Comparison of ENCODE assay signal across 18 cellular contexts in genomic region chr4:4663028-4663427, GRCh38.
DNase-seq lines count a peak whose midpoint lies in the region; ATAC-seq, FAIRE-seq and TF ChIP-seq lines count a peak whose summit lies in the region.
"Had no signal": no experiment of that assay in that cellular context is flagged by ENCODE, and none has a peak within 500 bp of the region (broad histone marks: within the 10 kb centered on the region; RNA-seq: fewer than 3 reads in every experiment).

No MANE protein-coding gene starts in this region.

- no peaks in the 10 kb centered on the region for H3K79me2 ChIP-seq in GM23248 (ENCODE audit: insufficient read depth)
- no peaks in the 10 kb centered on the region for H3K79me2 ChIP-seq in PC-3 (ENCODE audit: low read length)
- H3K79me2 ChIP-seq in endothelial cell of umbilical vein (ENCODE audit: control insufficient read depth, insufficient read depth, low read length): no peaks in the 10 kb centered on the region
- no peaks in the 10 kb centered on the region for H3K79me2 ChIP-seq in osteoblast (ENCODE audit: insufficient read depth, low read length)
- H3K79me2 ChIP-seq in PC-9 (ENCODE audit: low read depth): no peaks in the 10 kb centered on the region

- DNase-seq in GM23248 (peak; percentile 53), PC-3 (peak; percentile 78), endothelial cell of umbilical vein (ENCODE audit: low read depth, low spot score) (peak; percentile 7), osteoblast (ENCODE audit: insufficient read length, low spot score, missing footprints) (peak; percentile 87), RWPE1 (ENCODE audit: low spot score) (no peak), PC-9 (no peak), posterior vena cava (ENCODE audit: low spot score) (no peak)
- no peak for DNase-seq in stimulated activated naive CD4-positive, alpha-beta T cell (lab: John Stamatoyannopoulos, UW)
- DNase-seq: CD8-positive, alpha-beta memory T cell; DMS 273 treated with DMSO at 0.1 percent for 48 hours; NCI-H187 treated with DMSO at 0.1 percent for 48 hours; T-cell had no signal

- H3K9ac ChIP-seq in GM23248 (no peak overlapping the region), PC-3 (ENCODE audit: low read length) (no peak overlapping the region; the same call in 1 of the 2 replicates), endothelial cell of umbilical vein (replicated peaks; ENCODE audit: extremely low read depth, insufficient read depth, low read length) (no peak overlapping the region)
- H3K9ac ChIP-seq: BLaER1 had no signal

- H3K4me1 ChIP-seq in GM23248 (ENCODE audit: insufficient read depth): peaks cover 34% of the 10 kb centered on the region
- H3K4me1 ChIP-seq in PC-3 (ENCODE audit: insufficient read depth, low read length): peaks cover 33% of the 10 kb centered on the region
- peaks cover 11% of the 10 kb centered on the region for H3K4me1 ChIP-seq in endothelial cell of umbilical vein (ENCODE audit: control insufficient read depth, extremely low read depth, insufficient read depth, low read length)
- H3K4me1 ChIP-seq in osteoblast (ENCODE audit: insufficient read depth, low read length): peaks cover 27% of the 10 kb centered on the region
- peaks cover 32% of the 10 kb centered on the region for H3K4me1 ChIP-seq in PC-9 (replicated peaks; ENCODE audit: insufficient read depth)
- H3K4me1 ChIP-seq: BLaER1 had no signal

- H2AFZ ChIP-seq in GM23248 (no peak overlapping the region), PC-3 (ENCODE audit: low read length) (no peak overlapping the region), endothelial cell of umbilical vein (ENCODE audit: low read depth, low read length) (no peak overlapping the region), osteoblast (ENCODE audit: low read length) (no peak overlapping the region), PC-9 (no peak overlapping the region)

- H3K9me1 ChIP-seq in endothelial cell of umbilical vein (replicated peaks; ENCODE audit: control insufficient read depth, extremely low read depth, insufficient read depth, low read length): no peaks in the 10 kb centered on the region

- H3K4me2 ChIP-seq in GM23248 (ENCODE audit: unreplicated experiment): no peak overlapping the region
- peak overlapping the region; percentile 42 for H3K4me2 ChIP-seq in PC-3 (ENCODE audit: low read length)
- no peak overlapping the region for H3K4me2 ChIP-seq in endothelial cell of umbilical vein (ENCODE audit: insufficient read depth, low read length)
- peak overlapping the region; percentile 68 for H3K4me2 ChIP-seq in osteoblast (ENCODE audit: insufficient read depth, low read length)
- no peak overlapping the region for H3K4me2 ChIP-seq in PC-9
- H3K4me2 ChIP-seq: BLaER1 had no signal

- BruUV-seq in PC-3 (replicated peaks; lab: Mats Ljungman, UMichigan) (no TSS peak), endothelial cell of umbilical vein (replicated peaks; lab: Mats Ljungman, UMichigan) (no TSS peak), PC-9 (replicated peaks; lab: Mats Ljungman, UMichigan) (no TSS peak)

- no peak for TF ChIP-seq POLR2A in endothelial cell of umbilical vein (IDR thresholded peaks at IDR 0.05; ENCODE audit: low read depth, low read length)

- CTCF ChIA-PET in PC-3 (lab: Charles Lee): interaction anchor here (0.5 kb wide), 1 partner anchor 195 kb away, joined by 5 read pairs; no protein-coding TSS in a partner anchor
- CTCF ChIA-PET in endothelial cell of umbilical vein (lab: Charles Lee): interaction anchor here (1.0 kb wide), 1 partner anchor 15 kb away, joined by 3 read pairs; no protein-coding TSS in a partner anchor
- CTCF ChIA-PET in RWPE1 (lab: Yijun Ruan, JAX): no interaction called here
- CTCF ChIA-PET in PC-9 (lab: Charles Lee): no interaction called here

- in situ Hi-C loops in GM23248 (cut with MboI): no loop called here

- no peaks in the 10 kb centered on the region for H3K9me2 ChIP-seq in GM23248 (ENCODE audit: insufficient read depth)
- no peaks in the 10 kb centered on the region for H3K9me2 ChIP-seq in PC-3 (replicated peaks; ENCODE audit: low read length)
- H3K9me2 ChIP-seq in PC-9 (ENCODE audit: insufficient read depth): no peaks in the 10 kb centered on the region

- 93 to 96% methylated on average over 10 of the region's 10 CpGs for WGBS in GM23248 (ENCODE audit: low coverage in 1 of 2, low lambda C conversion rate in 2 of 2, missing lambda C conversion rate in 2 of 2), 2 experiments

- H3F3A ChIP-seq in GM23248 (ENCODE audit: insufficient read depth) (peaks cover 33% of the 10 kb centered on the region), PC-3 (ENCODE audit: low read length, unreplicated experiment) (no peaks in the 10 kb centered on the region), PC-9 (ENCODE audit: insufficient read depth, low read depth) (peaks cover 9% of the 10 kb centered on the region; the same call in 1 of the 2 replicates)

- H3K9me3 ChIP-seq in GM23248 (ENCODE audit: low read depth) (no peaks in the 10 kb centered on the region), PC-3 (ENCODE audit: low read length) (no peaks in the 10 kb centered on the region), endothelial cell of umbilical vein (replicated peaks; ENCODE audit: control insufficient read depth, insufficient read depth, low read length) (no peaks in the 10 kb centered on the region), osteoblast (ENCODE audit: low read depth, low read length) (no peaks in the 10 kb centered on the region), PC-9 (ENCODE audit: insufficient read depth, low read depth) (no peaks in the 10 kb centered on the region)
- H3K9me3 ChIP-seq: BLaER1 had no signal

- H4K20me1 ChIP-seq in GM23248 (ENCODE audit: insufficient read depth) (no peaks in the 10 kb centered on the region), PC-3 (ENCODE audit: low read length) (no peaks in the 10 kb centered on the region), endothelial cell of umbilical vein (replicated peaks; ENCODE audit: control insufficient read depth, extremely low read depth, insufficient read depth, low read length) (no peaks in the 10 kb centered on the region), osteoblast (ENCODE audit: insufficient read depth, low read length) (no peaks in the 10 kb centered on the region), PC-9 (ENCODE audit: insufficient read depth) (no peaks in the 10 kb centered on the region)
- H4K20me1 ChIP-seq: BLaER1 had no signal

- no peak overlapping the region for H3K27ac ChIP-seq in GM23248
- H3K27ac ChIP-seq in PC-3 (ENCODE audit: low read length): peak overlapping the region; percentile 68
- no peak overlapping the region for H3K27ac ChIP-seq in endothelial cell of umbilical vein (ENCODE audit: insufficient read depth, low read depth, low read length)
- no peak overlapping the region for H3K27ac ChIP-seq in osteoblast (ENCODE audit: low read depth, low read length)
- no peak overlapping the region for H3K27ac ChIP-seq in RWPE1
- no peak overlapping the region for H3K27ac ChIP-seq in PC-9
- H3K27ac ChIP-seq: BLaER1 had no signal

- dilution Hi-C loops in endothelial cell of umbilical vein (cut with MboI; ENCODE audit: extremely low pct_ligation_motif_present, low sequenced_read_pairs): no loop called here

- H3K27me3 ChIP-seq in GM23248 (replicated peaks; ENCODE audit: insufficient read depth) (no peaks in the 10 kb centered on the region), PC-3 (ENCODE audit: low read length) (no peaks in the 10 kb centered on the region), endothelial cell of umbilical vein (ENCODE audit: control insufficient read depth in 2 of 2, insufficient read depth in 2 of 2, low read length in 2 of 2) (peaks cover 0 to 4% of the 10 kb centered on the region in 2 experiments), osteoblast (ENCODE audit: insufficient read depth, low read length) (peaks cover 23% of the 10 kb centered on the region), PC-9 (ENCODE audit: insufficient read depth, low read depth) (no peaks in the 10 kb centered on the region)
- H3K27me3 ChIP-seq: BLaER1 had no signal

- TF ChIP-seq CTCF in PC-3 (conservative IDR thresholded peaks at IDR 0.05; ENCODE audit: low read depth, low read length): no peak
- TF ChIP-seq CTCF in endothelial cell of umbilical vein (IDR thresholded peaks at IDR 0.05; ENCODE audit: extremely low read depth in 1 of 2, insufficient read depth in 1 of 2, low read depth in 1 of 2, low read length in 2 of 2): no peak
- TF ChIP-seq CTCF in osteoblast (IDR thresholded peaks at IDR 0.05; ENCODE audit: extremely low read depth, low read depth, low read length): no peak
- no peak for TF ChIP-seq CTCF in RWPE1 (conservative IDR thresholded peaks at IDR 0.05; ENCODE audit: low read depth)
- no peak for TF ChIP-seq CTCF in PC-9 (conservative IDR thresholded peaks at IDR 0.05)

- H3K4me3 ChIP-seq in GM23248 (no peak overlapping the region), PC-3 (ENCODE audit: low read length) (no peak overlapping the region), endothelial cell of umbilical vein (replicated peaks in 1 of 3; ENCODE audit: insufficient read depth in 1 of 3, low read depth in 1 of 3, low read length in 3 of 3) (no peak overlapping the region), osteoblast (ENCODE audit: insufficient read depth, low read length) (peak overlapping the region; percentile 24), PC-9 (no peak overlapping the region)
- H3K4me3 ChIP-seq: BLaER1, GM12878, K562 had no signal

- intact Hi-C loops in PC-3 (cut with micrococcal nuclease) (loop anchor here (5.0 to 10.0 kb wide), 2 partner anchors 118 to 194 kb away; partner anchors contain the start of genes MSX1 and STX18), endothelial cell of umbilical vein (cut with micrococcal nuclease) (loop anchor here (10.0 kb wide), 1 partner anchor 202 kb away; no protein-coding TSS in a partner anchor), PC-9 (cut with micrococcal nuclease; ENCODE audit: unreplicated experiment) (no loop called here), posterior vena cava (cut with DNase I) (no loop called here)

- H3K36me3 ChIP-seq in GM23248 (ENCODE audit: low read depth) (no peaks in the 10 kb centered on the region), PC-3 (ENCODE audit: low read depth, low read length) (no peaks in the 10 kb centered on the region), endothelial cell of umbilical vein (ENCODE audit: control insufficient read depth in 2 of 2, extremely low read depth in 1 of 2, insufficient read depth in 2 of 2, low read length in 2 of 2) (no peaks in the 10 kb centered on the region), osteoblast (ENCODE audit: insufficient read depth, low read length) (no peaks in the 10 kb centered on the region), PC-9 (ENCODE audit: low read depth) (no peaks in the 10 kb centered on the region)
- H3K36me3 ChIP-seq: BLaER1 had no signal

- POLR2A ChIA-PET in PC-3 (lab: Charles Lee; ENCODE audit: unreplicated experiment): no interaction called here
- POLR2A ChIA-PET in endothelial cell of umbilical vein (lab: Charles Lee): interaction anchor here (0.7 kb wide), 1 partner anchor 252 kb away, joined by 7 read pairs; no protein-coding TSS in a partner anchor
- POLR2A ChIA-PET in RWPE1 (lab: Yijun Ruan, JAX; ENCODE audit: low non-redundant PET): no interaction called here
- POLR2A ChIA-PET in PC-9 (lab: Charles Lee; ENCODE audit: unreplicated experiment): no interaction called here

- no peak for FAIRE-seq in endothelial cell of umbilical vein (lab: Jason Lieb, UNC)
- FAIRE-seq: GM12878, GM19239, HTR-8/SVneo, K562 had no signal

- ATAC-seq in PC-3: peak; percentile 63
- ATAC-seq: GM12878, HCT116, K562, T-cell had no signal

TF ChIP-seq in endothelial cell of umbilical vein, 7 proteins besides CTCF, POLR2A, EP300 and RAD21 (continues in another document):
- TF ChIP-seq POLR2AphosphoS5 (IDR thresholded peaks at IDR 0.05; ENCODE audit: insufficient read depth, low read depth, low read length): no peak

Comparison
In these comparisons a context has a peak if more than half of its experiments do, and no peak if none do; other contexts are left out.
1. DNase-seq: peak in GM23248 (single experiment), PC-3 (single experiment), endothelial cell of umbilical vein (single experiment) and osteoblast (single experiment); none in RWPE1 (single experiment), PC-9 (0 of 2), stimulated activated naive CD4-positive, alpha-beta T cell (0 of 6) and posterior vena cava (single experiment).
2. H3K4me2 ChIP-seq: peak in PC-3 (single experiment) and osteoblast (single experiment); none in GM23248 (single experiment), endothelial cell of umbilical vein (single experiment) and PC-9 (single experiment).
3. CTCF ChIA-PET loops: an anchor here in PC-3 (0.5 kb wide) and endothelial cell of umbilical vein (1.0 kb wide); none called in RWPE1 and PC-9.
4. intact Hi-C loops: an anchor here in PC-3 (5.0 to 10.0 kb wide) and endothelial cell of umbilical vein (10.0 kb wide); none called in PC-9 and posterior vena cava.